39 cellular contexts compared by ENCODE assay signal in the genomic region with DNA sequence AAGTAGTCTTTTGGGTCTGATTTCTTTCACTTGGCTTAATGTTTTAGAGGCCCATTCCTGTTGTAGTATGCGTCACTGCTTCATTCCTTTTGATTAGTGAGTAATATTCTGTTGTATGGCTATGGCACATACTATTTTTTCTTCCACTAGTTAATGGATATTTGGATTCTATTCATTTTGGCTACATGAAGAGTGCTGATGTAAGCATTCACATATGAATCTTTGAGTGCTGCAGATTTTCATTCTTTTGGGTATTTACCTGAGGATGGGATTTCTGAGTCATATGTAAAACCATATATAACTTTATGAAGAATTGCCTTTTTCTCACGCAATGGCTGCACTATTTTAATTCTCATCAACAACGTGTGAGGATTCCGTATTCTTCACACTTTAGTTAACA.
"Had no signal": no experiment of that assay in that cellular context is flagged by ENCODE, and none has a peak within 500 bp of the region (broad histone marks: within the 10 kb centered on the region; RNA-seq: fewer than 3 reads in every experiment).

No MANE protein-coding gene starts in this region.

- FAIRE-seq: astrocyte, bronchial epithelial cell had no signal

- H3K27ac Mint-ChIP-seq: activated naive CD4-positive, alpha-beta T cell treated with anti-CD3 and anti-CD28 coated beads for 36 hours; activated naive CD4-positive, alpha-beta T cell treated with anti-CD3 and anti-CD28 coated beads, Interleukin-2, amount 50 U/mL, for 24 hours; activated naive CD4-positive, alpha-beta T cell treated with anti-CD3 and anti-CD28 coated beads, Interleukin-2, amount 50 U/mL, for 72 hours; activated naive CD8-positive, alpha-beta T cell; activated naive CD8-positive, alpha-beta T cell treated with anti-CD3 and anti-CD28 coated beads for 36 hours; activated naive CD8-positive, alpha-beta T cell treated with anti-CD3 and anti-CD28 coated beads, Interleukin-2, amount 10 ng/mL, durations not matched to agents 7 days and 5 days; activated naive CD8-positive, alpha-beta T cell treated with anti-CD3 and anti-CD28 coated beads, Interleukin-2, amount 50 U/mL, for 24 hours; activated T-cell treated with anti-CD3 and anti-CD28 coated beads, Interleukin-2, amount 50 U/mL, for 24 hours; activated T-cell treated with anti-CD3 and anti-CD28 coated beads, Interleukin-2, amount 50 U/mL, for 72 hours; activated T-helper 1 cell treated with anti-CD3 and anti-CD28 coated beads, Interleukin-12 subunit alpha, Interleukin-12 subunit beta, Interleukin-2, Interleukin-4 antibody, amounts not matched to agents 30 ng/mL and 10 ng/mL and 1 ng/mL, durations not matched to agents 14 hours and 24 hours and 36 hours; activated T-helper 17 cell treated with anti-CD3 and anti-CD28 coated beads, Interleukin-2, amount 50 U/mL, for 72 hours; activated T-helper 2 cell treated with anti-CD3 and anti-CD28 coated beads, Interferon-gamma antibody, Interleukin-2, Interleukin-4, amounts not matched to agents 10 μg/mL and 5 μg/mL and 100 μg/mL, durations not matched to agents 14 hours and 24 hours and 36 hours; brain had no signal

- H3K4me3 ChIP-seq: adrenal gland, ascending aorta, body of pancreas, breast epithelium, cardiac muscle cell had no signal

- H3K4me3 Mint-ChIP-seq: activated naive CD4-positive, alpha-beta T cell treated with anti-CD3 and anti-CD28 coated beads for 36 hours; activated naive CD4-positive, alpha-beta T cell treated with anti-CD3 and anti-CD28 coated beads, Interleukin-2, amount 50 U/mL, for 24 hours; activated naive CD8-positive, alpha-beta T cell; activated naive CD8-positive, alpha-beta T cell treated with anti-CD3 and anti-CD28 coated beads for 36 hours; activated naive CD8-positive, alpha-beta T cell treated with anti-CD3 and anti-CD28 coated beads, Interleukin-2, amount 10 ng/mL, durations not matched to agents 7 days and 5 days; activated naive CD8-positive, alpha-beta T cell treated with anti-CD3 and anti-CD28 coated beads, Interleukin-2, amount 50 U/mL, for 24 hours; activated T-cell treated with anti-CD3 and anti-CD28 coated beads, Interleukin-2, amount 50 U/mL, for 24 hours; activated T-cell treated with anti-CD3 and anti-CD28 coated beads, Interleukin-2, amount 50 U/mL, for 4 hours; activated T-cell treated with anti-CD3 and anti-CD28 coated beads, Interleukin-2, amount 50 U/mL, for 72 hours; activated T-helper 1 cell treated with anti-CD3 and anti-CD28 coated beads, Interleukin-12 subunit alpha, Interleukin-12 subunit beta, Interleukin-2, Interleukin-4 antibody, amounts not matched to agents 30 ng/mL and 10 ng/mL and 1 ng/mL, durations not matched to agents 14 hours and 24 hours and 36 hours; activated T-helper 17 cell treated with anti-CD3 and anti-CD28 coated beads, Interleukin-2, amount 50 U/mL, for 72 hours; brain; central memory CD8-positive, alpha-beta T cell had no signal

- H3K4me1 Mint-ChIP-seq: activated naive CD4-positive, alpha-beta T cell treated with anti-CD3 and anti-CD28 coated beads, Interleukin-2, amount 50 U/mL, for 24 hours; activated naive CD8-positive, alpha-beta T cell treated with anti-CD3 and anti-CD28 coated beads for 36 hours; activated naive CD8-positive, alpha-beta T cell treated with anti-CD3 and anti-CD28 coated beads, Interleukin-2, amount 10 ng/mL, durations not matched to agents 7 days and 5 days; activated naive CD8-positive, alpha-beta T cell treated with anti-CD3 and anti-CD28 coated beads, Interleukin-2, amount 50 U/mL, for 24 hours; activated T-helper 17 cell treated with anti-CD3 and anti-CD28 coated beads, Interleukin-2, amount 50 U/mL, for 72 hours; brain; central memory CD8-positive, alpha-beta T cell had no signal

- H3K27me3 ChIP-seq: adrenal gland, ascending aorta, body of pancreas, brain microvascular endothelial cell, breast epithelium, cardiac muscle cell had no signal

- H3K9me3 Mint-ChIP-seq: activated naive CD4-positive, alpha-beta T cell treated with anti-CD3 and anti-CD28 coated beads for 36 hours; activated naive CD4-positive, alpha-beta T cell treated with anti-CD3 and anti-CD28 coated beads, Interleukin-2, amount 50 U/mL, for 24 hours; activated naive CD8-positive, alpha-beta T cell treated with anti-CD3 and anti-CD28 coated beads for 36 hours; activated T-cell treated with anti-CD3 and anti-CD28 coated beads, Interleukin-2, amount 50 U/mL, for 24 hours; activated T-cell treated with anti-CD3 and anti-CD28 coated beads, Interleukin-2, amount 50 U/mL, for 4 hours; central memory CD8-positive, alpha-beta T cell had no signal

- H3K27me3 Mint-ChIP-seq: activated naive CD8-positive, alpha-beta T cell treated with anti-CD3 and anti-CD28 coated beads for 36 hours; activated naive CD8-positive, alpha-beta T cell treated with anti-CD3 and anti-CD28 coated beads, Interleukin-2, amount 10 ng/mL, durations not matched to agents 7 days and 5 days had no signal

- ATAC-seq: activated naive CD4-positive, alpha-beta T cell treated with anti-CD3 and anti-CD28 coated beads, Interleukin-2, amount 50 U/mL, for 72 hours; activated naive CD8-positive, alpha-beta T cell treated with anti-CD3 and anti-CD28 coated beads, Interleukin-2, amount 50 U/mL, for 24 hours; activated T-cell treated with anti-CD3 and anti-CD28 coated beads, Interleukin-2, amount 50 U/mL, for 4 hours; activated T-cell treated with anti-CD3 and anti-CD28 coated beads, Interleukin-2, amount 50 U/mL, for 72 hours; activated T-helper 17 cell treated with anti-CD3 and anti-CD28 coated beads, Interleukin-2, amount 50 U/mL, for 72 hours; body of pancreas had no signal

- H3K4me1 ChIP-seq: adrenal gland, ascending aorta, body of pancreas, breast epithelium had no signal

- H3K27ac ChIP-seq: adrenal gland, ascending aorta, body of pancreas, brain microvascular endothelial cell, breast epithelium, cardiac muscle cell had no signal

- H3K36me3 Mint-ChIP-seq: activated naive CD4-positive, alpha-beta T cell treated with anti-CD3 and anti-CD28 coated beads, Interleukin-2, amount 50 U/mL, for 72 hours; activated naive CD8-positive, alpha-beta T cell treated with anti-CD3 and anti-CD28 coated beads, Interleukin-2, amount 10 ng/mL, durations not matched to agents 7 days and 5 days; brain had no signal

- H3K9me3 ChIP-seq: adrenal gland, ascending aorta, body of pancreas, breast epithelium had no signal

- DNase-seq: activated effector memory CD4-positive, alpha-beta T cell treated with anti-CD3 and anti-CD28 coated beads, Interleukin-2, amount 50 U/mL, for 16 hours; activated effector memory CD4-positive, alpha-beta T cell treated with Interleukin-2 at 50 U/mL for 16 hours; activated gamma-delta T cell; activated gamma-delta T cell treated with Interleukin-2 at 50 U/mL for 16 hours; activated naive CD4-positive, alpha-beta T cell; activated naive CD4-positive, alpha-beta T cell treated with anti-CD3 and anti-CD28 coated beads for 36 hours; activated naive CD4-positive, alpha-beta T cell treated with anti-CD3 and anti-CD28 coated beads, Interleukin-2, amount 50 U/mL, for 16 hours; activated naive CD4-positive, alpha-beta T cell treated with Interleukin-2 at 50 U/mL for 16 hours; activated naive CD8-positive, alpha-beta T cell treated with anti-CD3 and anti-CD28 coated beads for 36 hours; activated naive CD8-positive, alpha-beta T cell treated with anti-CD3 and anti-CD28 coated beads, Interleukin-2, amount 10 ng/mL, durations not matched to agents 7 days and 5 days; activated naive CD8-positive, alpha-beta T cell treated with anti-CD3 and anti-CD28 coated beads, Interleukin-2, amount 50 U/mL, for 24 hours; activated T-cell treated with anti-CD3 and anti-CD28 coated beads, Interleukin-2, amount 50 U/mL, for 1 hour; activated T-cell treated with anti-CD3 and anti-CD28 coated beads, Interleukin-2, amount 50 U/mL, for 24 hours; activated T-cell treated with anti-CD3 and anti-CD28 coated beads, Interleukin-2, amount 50 U/mL, for 4 hours; activated T-cell treated with anti-CD3 and anti-CD28 coated beads, Interleukin-2, amount 50 U/mL, for 48 hours; activated T-cell treated with anti-CD3 and anti-CD28 coated beads, Interleukin-2, amount 50 U/mL, for 72 hours; adrenal gland; amniotic stem cell; amygdala; anterior cingulate cortex; aorta; body of pancreas; brain microvascular endothelial cell; caudate nucleus; central memory CD4-positive, alpha-beta T cell; cerebellar nuclear complex had no signal

- H3K36me3 ChIP-seq: adrenal gland, ascending aorta, brain microvascular endothelial cell, breast epithelium, cardiac muscle cell had no signal
